Comparison of ENCODE assay signal across 9 cellular contexts in genomic region chr5:172356527-172356926, GRCh38.
"Had no signal": no experiment of that assay in that cellular context is flagged by ENCODE, and none has a peak within 500 bp of the region (broad histone marks: within the 10 kb centered on the region; RNA-seq: fewer than 3 reads in every experiment).

No MANE protein-coding gene starts in this region.

- ATAC-seq: HCT116, K562 had no signal

- DNase-seq: GM23248, GOT3, H7, KG1 had no signal

- H3K4me1 ChIP-seq: HAP-1 had no signal

- H3K4me3 ChIP-seq: GM23248, HAP-1, K562 had no signal

- H3K27ac ChIP-seq: GM23248, HL-60 had no signal

- FAIRE-seq: HepG2, K562 had no signal

- H2AFZ ChIP-seq: GM23248 had no signal

- H3K9ac ChIP-seq: GM23248 had no signal

- H3K9me3 ChIP-seq: HAP-1 had no signal
